Comparison of ENCODE assay signal across 16 cellular contexts in the genomic region with DNA sequence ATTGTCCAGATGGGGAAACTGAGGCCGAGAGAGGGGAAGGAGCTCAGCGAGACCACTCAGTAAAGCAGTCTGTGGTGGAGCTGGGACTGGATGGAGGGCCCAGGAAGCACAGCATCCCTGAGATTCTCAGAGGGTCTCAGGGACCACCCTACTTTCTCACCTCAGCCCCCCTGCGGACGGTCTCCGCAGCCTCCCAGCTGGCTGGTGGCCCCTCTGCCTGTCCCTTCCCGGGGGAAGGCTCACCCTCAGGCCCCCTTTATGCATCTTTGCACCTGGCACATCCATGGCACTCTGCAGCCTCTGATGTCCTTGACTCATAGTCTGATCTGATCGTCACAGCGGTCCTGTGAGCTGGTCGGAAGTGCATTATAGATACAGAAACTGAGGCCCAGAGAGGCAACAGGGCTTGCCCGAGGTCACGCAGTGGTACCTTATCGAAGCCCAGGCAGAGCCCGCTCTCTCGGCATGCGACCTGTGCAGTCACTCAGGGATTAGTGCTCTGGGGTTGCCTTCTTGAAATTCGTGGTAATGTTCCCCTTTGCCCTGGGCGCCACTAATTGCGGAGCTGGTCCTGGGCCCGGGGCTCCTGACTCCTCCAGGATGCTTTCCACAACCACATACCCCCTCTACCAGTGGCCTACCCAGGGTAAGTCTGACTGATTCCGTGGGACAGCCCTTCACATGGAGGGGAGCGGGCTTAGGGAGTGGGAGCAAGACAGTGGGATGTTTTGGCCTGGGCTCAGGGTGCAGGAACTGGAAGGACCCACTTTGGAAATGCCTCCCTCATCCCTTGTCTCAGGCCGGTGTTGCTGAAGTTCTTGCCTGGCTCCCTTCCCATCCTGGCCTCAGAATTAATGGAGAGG.
"Had no signal": no experiment of that assay in that cellular context is flagged by ENCODE, and none has a peak within 500 bp of the region (broad histone marks: within the 10 kb centered on the region; RNA-seq: fewer than 3 reads in every experiment).

No MANE protein-coding gene starts in this region.

- H3K27ac ChIP-seq: colonic mucosa, epithelial cell of prostate, lower lobe of right lung, psoas muscle, testis had no signal

- ATAC-seq: gastroesophageal sphincter; psoas muscle; stimulated activated naive CD8-positive, alpha-beta T cell treated with anti-CD3 and anti-CD28 coated beads, Interleukin-15, Interleukin-2, amounts not matched to agents 100 U/mL and 50 U/mL, for 24 hours had no signal

- DNase-seq: activated B cell treated with CpG ODN at 0.5 μM for 24 hours; activated CD4-positive, alpha-beta T cell treated with anti-CD3 and anti-CD28 coated beads, Interleukin-2, amount 10 ng/mL, durations not matched to agents 24 days and 14 days; colonic mucosa; effector memory CD4-positive, alpha-beta T cell; kidney glomerular epithelial cell; lower lobe of right lung; naive B cell; psoas muscle; sigmoid colon; stimulated activated CD4-positive, alpha-beta T cell treated with anti-CD3 and anti-CD28 coated beads, Interleukin-2, amount 100 ng/mL, for 48 hours; stimulated activated naive CD8-positive, alpha-beta T cell treated with anti-CD3 and anti-CD28 coated beads, Interleukin-15, Interleukin-2, amounts not matched to agents 100 U/mL and 50 U/mL, for 24 hours; testis had no signal

- H3K4me3 Mint-ChIP-seq: activated B cell treated with CpG ODN at 0.5 μM for 24 hours; activated CD4-positive, alpha-beta T cell treated with anti-CD3 and anti-CD28 coated beads, Interleukin-2, amount 10 ng/mL, durations not matched to agents 24 days and 14 days; activated naive CD8-positive, alpha-beta T cell; T-helper 1 cell treated with Interleukin-12 subunit alpha and Interleukin-12 subunit beta and Interleukin-4 antibody, amounts not matched to agents 30 μg/mL and 1 μg/mL, for 36 hours had no signal

- H3K9me3 Mint-ChIP-seq: activated B cell treated with CpG ODN at 0.5 μM for 24 hours; activated CD4-positive, alpha-beta T cell treated with anti-CD3 and anti-CD28 coated beads, Interleukin-2, amount 10 ng/mL, durations not matched to agents 24 days and 14 days; naive B cell; T-helper 1 cell treated with Interleukin-12 subunit alpha and Interleukin-12 subunit beta and Interleukin-4 antibody, amounts not matched to agents 30 μg/mL and 1 μg/mL, for 36 hours had no signal

- H3K27me3 Mint-ChIP-seq: activated B cell treated with CpG ODN at 0.5 μM for 24 hours; activated naive CD8-positive, alpha-beta T cell had no signal

- H3K4me1 ChIP-seq: colonic mucosa, lower lobe of right lung, sigmoid colon, testis had no signal

- H3K4me3 ChIP-seq: colonic mucosa, gastroesophageal sphincter, lower lobe of right lung, psoas muscle, sigmoid colon, testis had no signal

- H3K36me3 Mint-ChIP-seq: activated naive CD8-positive, alpha-beta T cell; naive B cell had no signal

- H3K4me1 Mint-ChIP-seq: activated CD4-positive, alpha-beta T cell treated with anti-CD3 and anti-CD28 coated beads, Interleukin-2, amount 10 ng/mL, durations not matched to agents 24 days and 14 days had no signal

- H3K27me3 ChIP-seq: colonic mucosa, sigmoid colon, testis had no signal

- H3K36me3 ChIP-seq: colonic mucosa, gastroesophageal sphincter, lower lobe of right lung, sigmoid colon had no signal

- H3K9me3 ChIP-seq: colonic mucosa, gastroesophageal sphincter, lower lobe of right lung, psoas muscle, sigmoid colon, testis had no signal

- H3K27ac Mint-ChIP-seq: activated B cell treated with CpG ODN at 0.5 μM for 24 hours; activated CD4-positive, alpha-beta T cell treated with anti-CD3 and anti-CD28 coated beads, Interleukin-2, amount 10 ng/mL, durations not matched to agents 24 days and 14 days; activated naive CD8-positive, alpha-beta T cell; T-helper 1 cell treated with Interleukin-12 subunit alpha and Interleukin-12 subunit beta and Interleukin-4 antibody, amounts not matched to agents 30 μg/mL and 1 μg/mL, for 36 hours had no signal
